ENCODE assay signal across 12 cellular contexts in the genomic region with DNA sequence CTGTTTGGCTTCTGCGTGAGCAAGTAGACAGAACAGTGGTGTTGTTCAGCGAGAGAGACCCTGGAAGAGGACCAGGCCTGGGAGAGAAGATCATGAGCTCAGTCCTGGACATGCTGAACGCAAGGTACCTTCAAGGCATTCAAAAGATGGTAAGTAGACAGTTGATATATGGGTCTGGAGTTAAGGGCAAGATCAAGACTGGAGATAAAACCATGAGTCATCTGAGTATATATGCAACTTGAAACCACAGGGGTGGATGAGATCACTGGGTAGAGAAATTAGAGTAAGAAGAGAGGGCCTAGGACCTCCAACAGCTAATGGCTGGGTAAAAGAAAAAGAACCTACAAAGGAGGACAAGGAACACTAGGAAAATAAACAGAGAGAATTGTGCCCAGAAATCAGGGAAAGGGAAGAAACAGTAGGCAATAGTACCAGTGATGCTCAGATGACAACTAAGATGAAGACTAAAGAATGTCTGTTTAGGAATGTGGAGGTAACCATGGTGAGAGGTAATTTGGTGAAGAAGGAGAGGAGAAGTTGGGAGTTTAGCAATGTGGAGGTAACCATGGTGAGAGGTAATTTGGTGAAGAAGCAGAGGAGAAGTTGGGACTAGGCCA.
DNase-seq lines count a peak whose midpoint lies in the region; ATAC-seq and TF ChIP-seq lines count a peak whose summit lies in the region.
"Had no signal": no experiment of that assay in that cellular context is flagged by ENCODE, and none has a peak within 500 bp of the region (broad histone marks: within the 10 kb centered on the region; RNA-seq: fewer than 3 reads in every experiment).

No MANE protein-coding gene starts in this region.

- no peak for DNase-seq in activated T-cell treated with anti-CD3 and anti-CD28 coated beads, Interleukin-2, amount 50 U/mL, for 72 hours
- DNase-seq in activated T-cell treated with anti-CD3 and anti-CD28 coated beads for 4 hours (no peak), SK-N-SH (no peak), foreskin fibroblast (peak; percentile 68 to 74), WERI-Rb-1 (no peak), NCI-H1092 (lab: John Stamatoyannopoulos, UW) (no peak)
- no peak for DNase-seq in activated CD8-positive, alpha-beta T cell treated with anti-CD3 and anti-CD28 coated beads, Interleukin-2, amount 10 ng/mL, durations not matched to agents 7 days and 5 days
- no peak for DNase-seq in activated CD4-positive, alpha-beta T cell treated with anti-CD3 and anti-CD28 coated beads, Interleukin-2, amount 10 ng/mL, durations not matched to agents 7 days and 5 days
- DNase-seq: activated gamma-delta T cell; naive thymus-derived CD8-positive, alpha-beta T cell; NCI-H1930 had no signal

- H3F3A ChIP-seq in SK-N-SH (replicated peaks; ENCODE audit: insufficient read depth) = peaks cover 8% of the 10 kb centered on the region

- H4K20me1 ChIP-seq in SK-N-SH (ENCODE audit: insufficient read depth) = no peaks in the 10 kb centered on the region

- H3K9me3 Mint-ChIP-seq in activated T-cell treated with anti-CD3 and anti-CD28 coated beads, Interleukin-2, amount 50 U/mL, for 72 hours = peaks cover 11 to 14% of the 10 kb centered on the region in 2 donors
- peaks cover 5% of the 10 kb centered on the region for H3K9me3 Mint-ChIP-seq in activated CD8-positive, alpha-beta T cell treated with anti-CD3 and anti-CD28 coated beads, Interleukin-2, amount 10 ng/mL, durations not matched to agents 7 days and 5 days (ENCODE audit: insufficient read depth)
- H3K9me3 Mint-ChIP-seq in activated CD4-positive, alpha-beta T cell treated with anti-CD3 and anti-CD28 coated beads, Interleukin-2, amount 10 ng/mL, durations not matched to agents 7 days and 5 days = peaks cover 3% of the 10 kb centered on the region

- H3K9ac ChIP-seq in SK-N-SH = no peak overlapping the region

- peak overlapping the region; percentile 51; the same call in 1 of the 2 replicates for H3K4me2 ChIP-seq in SK-N-SH

- TF ChIP-seq EP300 in SK-N-SH (IDR thresholded peaks at IDR 0.05; ENCODE audit: borderline replicate concordance in 1 of 2, low read depth in 1 of 2, low read length in 1 of 2) = peak; percentile 28 to 98; a peak in 3 of 4 replicates

- TF ChIP-seq CTCF in SK-N-SH (IDR thresholded peaks at IDR 0.05) (no peak), foreskin fibroblast (IDR thresholded peaks at IDR 0.05; ENCODE audit: low read depth, low read length) (no peak), WERI-Rb-1 (IDR thresholded peaks at IDR 0.05; ENCODE audit: low read depth, low read length) (no peak)

- peaks cover 0 to 2% of the 10 kb centered on the region in 2 donors for H3K36me3 Mint-ChIP-seq in activated T-cell treated with anti-CD3 and anti-CD28 coated beads, Interleukin-2, amount 50 U/mL, for 72 hours (ENCODE audit: insufficient read depth in 2 of 2)
- no peaks in the 10 kb centered on the region for H3K36me3 Mint-ChIP-seq in activated CD8-positive, alpha-beta T cell treated with anti-CD3 and anti-CD28 coated beads, Interleukin-2, amount 10 ng/mL, durations not matched to agents 7 days and 5 days (ENCODE audit: low read depth)
- no peaks in the 10 kb centered on the region for H3K36me3 Mint-ChIP-seq in activated CD4-positive, alpha-beta T cell treated with anti-CD3 and anti-CD28 coated beads, Interleukin-2, amount 10 ng/mL, durations not matched to agents 7 days and 5 days (ENCODE audit: low read depth)
- H3K36me3 Mint-ChIP-seq: WTC11 had no signal

- no peaks in the 10 kb centered on the region for H3K79me2 ChIP-seq in SK-N-SH (ENCODE audit: insufficient read depth)

- peak; percentile 41 to 44 for ATAC-seq in activated T-cell treated with anti-CD3 and anti-CD28 coated beads, Interleukin-2, amount 50 U/mL, for 72 hours (replicated peaks in 1 of 2)
- no peak for ATAC-seq in activated CD8-positive, alpha-beta T cell treated with anti-CD3 and anti-CD28 coated beads, Interleukin-2, amount 10 ng/mL, durations not matched to agents 7 days and 5 days
- ATAC-seq: naive thymus-derived CD8-positive, alpha-beta T cell; WTC11 had no signal

- no peak overlapping the region for H3K4me3 ChIP-seq in SK-N-SH (ENCODE audit: low read depth in 2 of 2, low read length in 1 of 2)
- no peak overlapping the region for H3K4me3 ChIP-seq in foreskin fibroblast (ENCODE audit: low read depth in 1 of 2, low read length in 2 of 2)
- no peak overlapping the region for H3K4me3 ChIP-seq in WERI-Rb-1 (ENCODE audit: low read depth, low read length)

- H3K9me3 ChIP-seq in SK-N-SH = no peaks in the 10 kb centered on the region
- H3K9me3 ChIP-seq in WERI-Rb-1 (ENCODE audit: severe bottlenecking) = no peaks in the 10 kb centered on the region

- H3K4me3 Mint-ChIP-seq in activated T-cell treated with anti-CD3 and anti-CD28 coated beads, Interleukin-2, amount 50 U/mL, for 72 hours = no peak overlapping the region
- no peak overlapping the region for H3K4me3 Mint-ChIP-seq in activated CD8-positive, alpha-beta T cell treated with anti-CD3 and anti-CD28 coated beads, Interleukin-2, amount 10 ng/mL, durations not matched to agents 7 days and 5 days
- no peak overlapping the region for H3K4me3 Mint-ChIP-seq in activated CD4-positive, alpha-beta T cell treated with anti-CD3 and anti-CD28 coated beads, Interleukin-2, amount 10 ng/mL, durations not matched to agents 7 days and 5 days
- H3K4me3 Mint-ChIP-seq: naive thymus-derived CD8-positive, alpha-beta T cell; WTC11 had no signal

- WGBS in SK-N-SH (ENCODE audit: low lambda C conversion rate) = 11% methylated on average over 3 of the region's 3 CpGs

- no peak overlapping the region for H3K27ac Mint-ChIP-seq in activated T-cell treated with anti-CD3 and anti-CD28 coated beads, Interleukin-2, amount 50 U/mL, for 72 hours
- H3K27ac Mint-ChIP-seq in activated CD8-positive, alpha-beta T cell treated with anti-CD3 and anti-CD28 coated beads, Interleukin-2, amount 10 ng/mL, durations not matched to agents 7 days and 5 days = no peak overlapping the region
- H3K27ac Mint-ChIP-seq in activated CD4-positive, alpha-beta T cell treated with anti-CD3 and anti-CD28 coated beads, Interleukin-2, amount 10 ng/mL, durations not matched to agents 7 days and 5 days = no peak overlapping the region
- H3K27ac Mint-ChIP-seq: naive thymus-derived CD8-positive, alpha-beta T cell had no signal

- peak overlapping the region; percentile 53 to 80; a peak in 3 of 4 replicates for H3K27ac ChIP-seq in SK-N-SH (ENCODE audit: low read depth in 2 of 2, low read length in 1 of 2)
- H3K27ac ChIP-seq in WERI-Rb-1 = no peak overlapping the region

- CTCF ChIA-PET in SK-N-SH (lab: Yijun Ruan, JAX) = interaction anchor here (0.7 kb wide), 1 partner anchor 124 kb away, joined by 3 read pairs; no protein-coding TSS in a partner anchor
- CTCF ChIA-PET in activated CD8-positive, alpha-beta T cell treated with anti-CD3 and anti-CD28 coated beads, Interleukin-2, amount 10 ng/mL, durations not matched to agents 7 days and 5 days (lab: Charles Lee) = no interaction called here
- CTCF ChIA-PET in activated CD4-positive, alpha-beta T cell treated with anti-CD3 and anti-CD28 coated beads, Interleukin-2, amount 10 ng/mL, durations not matched to agents 7 days and 5 days (lab: Charles Lee) = interaction anchor here (0.6 kb wide), 1 partner anchor 1208 kb away, joined by 4 read pairs; no protein-coding TSS in a partner anchor

- H3K27me3 ChIP-seq in SK-N-SH (ENCODE audit: insufficient read depth) (no peaks in the 10 kb centered on the region), WERI-Rb-1 (ENCODE audit: insufficient read depth, low read depth, severe bottlenecking) (no peaks in the 10 kb centered on the region)

- POLR2A ChIA-PET in SK-N-SH (lab: Yijun Ruan, JAX) = no interaction called here
- POLR2A ChIA-PET in activated CD8-positive, alpha-beta T cell treated with anti-CD3 and anti-CD28 coated beads, Interleukin-2, amount 10 ng/mL, durations not matched to agents 7 days and 5 days (lab: Charles Lee) = no interaction called here
- POLR2A ChIA-PET in activated CD4-positive, alpha-beta T cell treated with anti-CD3 and anti-CD28 coated beads, Interleukin-2, amount 10 ng/mL, durations not matched to agents 7 days and 5 days (lab: Charles Lee) = no interaction called here

- no peak for TF ChIP-seq RAD21 in SK-N-SH (IDR thresholded peaks at IDR 0.05; ENCODE audit: low read length)

- peaks cover 7% of the 10 kb centered on the region for H3K4me1 Mint-ChIP-seq in activated T-cell treated with anti-CD3 and anti-CD28 coated beads, Interleukin-2, amount 50 U/mL, for 72 hours (ENCODE audit: low read depth)
- no peaks in the 10 kb centered on the region for H3K4me1 Mint-ChIP-seq in activated CD8-positive, alpha-beta T cell treated with anti-CD3 and anti-CD28 coated beads, Interleukin-2, amount 10 ng/mL, durations not matched to agents 7 days and 5 days (ENCODE audit: low read depth)
- no peaks in the 10 kb centered on the region for H3K4me1 Mint-ChIP-seq in activated CD4-positive, alpha-beta T cell treated with anti-CD3 and anti-CD28 coated beads, Interleukin-2, amount 10 ng/mL, durations not matched to agents 7 days and 5 days
- H3K4me1 Mint-ChIP-seq: naive thymus-derived CD8-positive, alpha-beta T cell had no signal

- no peaks in the 10 kb centered on the region for H3K9me2 ChIP-seq in SK-N-SH

- H2AFZ ChIP-seq in SK-N-SH (ENCODE audit: low read depth) = no peak overlapping the region

- no peaks in the 10 kb centered on the region for H3K27me3 Mint-ChIP-seq in activated T-cell treated with anti-CD3 and anti-CD28 coated beads, Interleukin-2, amount 50 U/mL, for 72 hours (ENCODE audit: low read depth)
- H3K27me3 Mint-ChIP-seq in activated CD8-positive, alpha-beta T cell treated with anti-CD3 and anti-CD28 coated beads, Interleukin-2, amount 10 ng/mL, durations not matched to agents 7 days and 5 days (ENCODE audit: low read depth) = no peaks in the 10 kb centered on the region
- H3K27me3 Mint-ChIP-seq in activated CD4-positive, alpha-beta T cell treated with anti-CD3 and anti-CD28 coated beads, Interleukin-2, amount 10 ng/mL, durations not matched to agents 7 days and 5 days = no peaks in the 10 kb centered on the region
- H3K27me3 Mint-ChIP-seq: naive thymus-derived CD8-positive, alpha-beta T cell had no signal

- peaks cover 2 to 4% of the 10 kb centered on the region in 2 experiments; a peak in 3 of 4 replicates for H3K4me1 ChIP-seq in SK-N-SH (ENCODE audit: control insufficient read depth in 1 of 2, insufficient read depth in 2 of 2, low read depth in 1 of 2, low read length in 1 of 2)

- H3K36me3 ChIP-seq in SK-N-SH (replicated peaks in 1 of 2; ENCODE audit: control insufficient read depth in 1 of 2, insufficient read depth in 2 of 2, low read length in 1 of 2) = no peaks in the 10 kb centered on the region
- no peaks in the 10 kb centered on the region for H3K36me3 ChIP-seq in WERI-Rb-1

TF ChIP-seq in SK-N-SH, 30 proteins besides CTCF, POLR2A, EP300 and RAD21 (continues in another document):
- TF ChIP-seq MEF2A (IDR thresholded peaks at IDR 0.05; ENCODE audit: borderline replicate concordance, low read depth) = peak; percentile 69; the same call in 1 of the 2 replicates

Comparison
In these comparisons a context has a peak if more than half of its experiments do, and no peak if none do; other contexts are left out.
1. DNase-seq: peak in foreskin fibroblast (2 of 2); none in activated T-cell treated with anti-CD3 and anti-CD28 coated beads, Interleukin-2, amount 50 U/mL, for 72 hours (0 of 2), activated T-cell treated with anti-CD3 and anti-CD28 coated beads for 4 hours (single experiment), SK-N-SH (single experiment), WERI-Rb-1 (single experiment), NCI-H1092 (single experiment), activated CD8-positive, alpha-beta T cell treated with anti-CD3 and anti-CD28 coated beads, Interleukin-2, amount 10 ng/mL, durations not matched to agents 7 days and 5 days (single experiment) and activated CD4-positive, alpha-beta T cell treated with anti-CD3 and anti-CD28 coated beads, Interleukin-2, amount 10 ng/mL, durations not matched to agents 7 days and 5 days (single experiment).